Comparison of ENCODE assay signal across 28 cellular contexts in the genomic region with DNA sequence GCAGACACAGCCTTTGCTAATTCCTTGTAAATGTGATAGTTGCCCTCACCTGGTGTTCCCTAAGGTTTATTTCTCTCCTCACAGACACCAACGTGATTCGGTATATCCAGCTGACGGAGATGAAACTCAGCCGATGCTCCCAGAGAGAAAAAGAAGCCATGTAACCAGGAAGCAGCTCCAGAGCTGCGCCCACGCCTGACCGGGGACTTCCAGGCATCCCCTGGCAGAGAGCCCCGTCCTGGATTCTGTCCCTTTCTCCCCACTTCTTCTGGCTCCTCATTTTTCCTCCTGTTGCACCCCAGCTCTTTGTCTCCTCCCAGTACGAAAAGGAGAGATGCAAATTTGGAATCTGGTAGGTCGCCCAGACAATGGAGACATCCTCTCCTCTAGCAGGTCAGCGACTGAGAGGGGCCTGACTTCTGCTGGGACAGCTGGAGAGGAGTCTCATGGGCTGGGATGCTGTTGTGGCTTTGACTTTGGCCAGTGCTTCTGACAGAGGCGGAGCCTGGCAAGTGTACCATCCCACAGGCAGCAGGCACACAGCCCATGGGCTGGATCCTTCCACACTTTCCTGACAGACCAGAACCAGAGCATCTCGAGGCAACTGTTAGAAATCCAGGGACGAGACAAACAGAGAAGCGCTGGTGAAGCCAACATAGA. TPM values are rescaled to one million over a fixed set of nuclear protein-coding genes. Genes with fewer than 3 reads are reported as not detected.
DNase-seq lines count a peak whose midpoint lies in the region; ATAC-seq and TF ChIP-seq lines count a peak whose summit lies in the region.
"Had no signal": no experiment of that assay in that cellular context is flagged by ENCODE, and none has a peak within 500 bp of the region (broad histone marks: within the 10 kb centered on the region; RNA-seq: fewer than 3 reads in every experiment).

No MANE protein-coding gene starts in this region.

- H3K4me1 ChIP-seq in naive thymus-derived CD4-positive, alpha-beta T cell (ENCODE audit: control insufficient read depth in 2 of 2, insufficient read depth in 2 of 2, low read length in 2 of 2) = peaks cover 0 to 15% of the 10 kb centered on the region in 2 donors
- H3K4me1 ChIP-seq: BE2C, tibial artery had no signal

- CTCF ChIA-PET in activated B cell treated with CpG ODN at 0.5 μM for 24 hours (lab: Charles Lee) = no interaction called here
- CTCF ChIA-PET in naive thymus-derived CD4-positive, alpha-beta T cell (lab: Charles Lee) = no interaction called here

- no peak overlapping the region for H3K4me3 ChIP-seq in naive thymus-derived CD4-positive, alpha-beta T cell (ENCODE audit: low read length)
- H3K4me3 ChIP-seq: coronary artery, esophagus squamous epithelium, smooth muscle cell, tibial artery had no signal

- peaks cover 47% of the 10 kb centered on the region for H3K36me3 Mint-ChIP-seq in activated T-cell treated with anti-CD3 and anti-CD28 coated beads, Interleukin-2, amount 50 U/mL, for 24 hours (ENCODE audit: low read depth)
- H3K36me3 Mint-ChIP-seq in activated T-cell treated with anti-CD3 and anti-CD28 coated beads, Interleukin-2, amount 50 U/mL, for 72 hours (ENCODE audit: insufficient read depth in 2 of 2) = peaks cover 4 to 13% of the 10 kb centered on the region in 2 donors
- peaks cover 61% of the 10 kb centered on the region for H3K36me3 Mint-ChIP-seq in activated B cell treated with CpG ODN at 0.5 μM for 24 hours (ENCODE audit: low read depth)
- H3K36me3 Mint-ChIP-seq in stimulated activated memory B cell treated with anti-CD40 and anti-IgM and Interleukin-4, amounts not matched to agents 10 μg/mL and 1 μg/mL and 100 μg/mL, for 72 hours = peaks cover 39% of the 10 kb centered on the region
- peaks cover 15 to 58% (median 31%) of the 10 kb centered on the region in 5 donors for H3K36me3 Mint-ChIP-seq in naive thymus-derived CD4-positive, alpha-beta T cell

- peaks cover 0 to 69% (median 8%) of the 10 kb centered on the region in 3 experiments for H3K36me3 ChIP-seq in naive thymus-derived CD4-positive, alpha-beta T cell (ENCODE audit: control insufficient read depth in 2 of 3, insufficient read depth in 3 of 3, low read length in 3 of 3)
- H3K36me3 ChIP-seq: BE2C, tibial artery had no signal

- POLR2A ChIA-PET in activated B cell treated with CpG ODN at 0.5 μM for 24 hours (lab: Charles Lee) = no interaction called here
- POLR2A ChIA-PET in naive thymus-derived CD4-positive, alpha-beta T cell (lab: Charles Lee) = interaction anchor here (1.7 kb wide), 1 partner anchor 9 kb away, joined by 6 read pairs; no protein-coding TSS in a partner anchor

- no peaks in the 10 kb centered on the region for H3K9me3 Mint-ChIP-seq in activated T-cell treated with anti-CD3 and anti-CD28 coated beads, Interleukin-2, amount 50 U/mL, for 24 hours
- H3K9me3 Mint-ChIP-seq in activated T-cell treated with anti-CD3 and anti-CD28 coated beads, Interleukin-2, amount 50 U/mL, for 72 hours = no peaks in the 10 kb centered on the region
- no peaks in the 10 kb centered on the region for H3K9me3 Mint-ChIP-seq in activated B cell treated with CpG ODN at 0.5 μM for 24 hours
- no peaks in the 10 kb centered on the region for H3K9me3 Mint-ChIP-seq in stimulated activated memory B cell treated with anti-CD40 and anti-IgM and Interleukin-4, amounts not matched to agents 10 μg/mL and 1 μg/mL and 100 μg/mL, for 72 hours
- no peaks in the 10 kb centered on the region for H3K9me3 Mint-ChIP-seq in naive thymus-derived CD4-positive, alpha-beta T cell
- H3K9me3 Mint-ChIP-seq: activated naive CD8-positive, alpha-beta T cell treated with anti-CD3 and anti-CD28 coated beads, Interleukin-2, amount 50 U/mL, for 24 hours; memory B cell; nephron progenitor cell had no signal

- peak overlapping the region; percentile 47 for H3K27ac Mint-ChIP-seq in activated T-cell treated with anti-CD3 and anti-CD28 coated beads, Interleukin-2, amount 50 U/mL, for 24 hours
- no peak overlapping the region for H3K27ac Mint-ChIP-seq in activated T-cell treated with anti-CD3 and anti-CD28 coated beads, Interleukin-2, amount 50 U/mL, for 72 hours
- peak overlapping the region; percentile 62 for H3K27ac Mint-ChIP-seq in activated B cell treated with CpG ODN at 0.5 μM for 24 hours
- peak overlapping the region; percentile 92 for H3K27ac Mint-ChIP-seq in stimulated activated memory B cell treated with anti-CD40 and anti-IgM and Interleukin-4, amounts not matched to agents 10 μg/mL and 1 μg/mL and 100 μg/mL, for 72 hours
- H3K27ac Mint-ChIP-seq in naive thymus-derived CD4-positive, alpha-beta T cell = peak overlapping the region in 1 of 9 donors; percentile 52
- H3K27ac Mint-ChIP-seq: activated naive CD8-positive, alpha-beta T cell treated with anti-CD3 and anti-CD28 coated beads, Interleukin-2, amount 50 U/mL, for 24 hours; memory B cell; nephron progenitor cell had no signal

- H3K4me1 Mint-ChIP-seq in activated T-cell treated with anti-CD3 and anti-CD28 coated beads, Interleukin-2, amount 50 U/mL, for 24 hours (ENCODE audit: low read depth) = peaks cover 7% of the 10 kb centered on the region
- H3K4me1 Mint-ChIP-seq in activated T-cell treated with anti-CD3 and anti-CD28 coated beads, Interleukin-2, amount 50 U/mL, for 72 hours (ENCODE audit: low read depth) = peaks cover 6% of the 10 kb centered on the region
- H3K4me1 Mint-ChIP-seq in activated B cell treated with CpG ODN at 0.5 μM for 24 hours = peaks cover 44% of the 10 kb centered on the region
- peaks cover 48% of the 10 kb centered on the region for H3K4me1 Mint-ChIP-seq in stimulated activated memory B cell treated with anti-CD40 and anti-IgM and Interleukin-4, amounts not matched to agents 10 μg/mL and 1 μg/mL and 100 μg/mL, for 72 hours
- peaks cover 7 to 36% (median 28%) of the 10 kb centered on the region in 7 donors for H3K4me1 Mint-ChIP-seq in naive thymus-derived CD4-positive, alpha-beta T cell

- H3K27ac ChIP-seq in naive thymus-derived CD4-positive, alpha-beta T cell (ENCODE audit: low read depth, low read length) = no peak overlapping the region
- H3K27ac ChIP-seq: 22Rv1, coronary artery, esophagus squamous epithelium, tibial artery had no signal

- intact Hi-C loops in activated B cell treated with CpG ODN at 0.5 μM for 24 hours (cut with micrococcal nuclease) = no loop called here
- intact Hi-C loops in naive thymus-derived CD4-positive, alpha-beta T cell (cut with micrococcal nuclease) = no loop called here

- ATAC-seq in activated T-cell treated with anti-CD3 and anti-CD28 coated beads, Interleukin-2, amount 50 U/mL, for 72 hours (replicated peaks in 1 of 2) = no peak
- no peak for ATAC-seq in activated B cell treated with CpG ODN at 0.5 μM for 24 hours (ENCODE audit: low read depth)
- no peak for ATAC-seq in stimulated activated memory B cell treated with anti-CD40 and anti-IgM and Interleukin-4, amounts not matched to agents 10 μg/mL and 1 μg/mL and 100 μg/mL, for 72 hours
- ATAC-seq in naive thymus-derived CD4-positive, alpha-beta T cell = no peak
- ATAC-seq: activated naive CD8-positive, alpha-beta T cell treated with anti-CD3 and anti-CD28 coated beads, Interleukin-2, amount 50 U/mL, for 24 hours; stimulated activated naive CD8-positive, alpha-beta T cell treated with anti-CD3 and anti-CD28 coated beads, Interleukin-15, Interleukin-2, amounts not matched to agents 100 U/mL and 50 U/mL, for 24 hours had no signal

- no peaks in the 10 kb centered on the region for H3K27me3 ChIP-seq in naive thymus-derived CD4-positive, alpha-beta T cell (ENCODE audit: control insufficient read depth in 2 of 2, insufficient read depth in 2 of 2, low read length in 2 of 2)
- H3K27me3 ChIP-seq: esophagus squamous epithelium, tibial artery had no signal

- TF ChIP-seq CTCF in activated B cell treated with CpG ODN at 0.5 μM for 24 hours (IDR thresholded peaks at IDR 0.05) = no peak

- no peak for DNase-seq in activated T-cell treated with anti-CD3 and anti-CD28 coated beads, Interleukin-2, amount 50 U/mL, for 24 hours
- DNase-seq in activated T-cell treated with anti-CD3 and anti-CD28 coated beads, Interleukin-2, amount 50 U/mL, for 72 hours = no peak
- DNase-seq in activated B cell treated with CpG ODN at 0.5 μM for 24 hours (no peak), medulla oblongata (ENCODE audit: extremely low spot score) (peak; percentile 54), DMS79 (lab: John Stamatoyannopoulos, UW) (no peak), H4 (ENCODE audit: low spot score) (no peak)
- DNase-seq in naive thymus-derived CD4-positive, alpha-beta T cell = no peak
- DNase-seq: activated CD4-positive, alpha-beta T cell treated with anti-CD3 and anti-CD28 coated beads, Interleukin-2, amount 50 U/mL, for 48 hours; activated CD8-positive, alpha-beta memory T cell treated with anti-CD3 and anti-CD28 coated beads, Interleukin-2, amount 50 U/mL, for 48 hours; activated effector memory CD4-positive, alpha-beta T cell treated with Interleukin-2 at 50 U/mL for 16 hours; activated naive CD8-positive, alpha-beta T cell treated with anti-CD3 and anti-CD28 coated beads, Interleukin-2, amount 50 U/mL, for 24 hours; BE2C; Caco-2; DND-41; esophagus squamous epithelium; IMR-90; kidney; MM.1S; NCI-H69; nephron progenitor cell; stimulated activated naive CD8-positive, alpha-beta T cell treated with anti-CD3 and anti-CD28 coated beads, Interleukin-15, Interleukin-2, amounts not matched to agents 100 U/mL and 50 U/mL, for 24 hours; T-helper 9 cell; tibial artery had no signal

- H3K27me3 Mint-ChIP-seq in activated T-cell treated with anti-CD3 and anti-CD28 coated beads, Interleukin-2, amount 50 U/mL, for 24 hours = no peaks in the 10 kb centered on the region
- no peaks in the 10 kb centered on the region for H3K27me3 Mint-ChIP-seq in activated T-cell treated with anti-CD3 and anti-CD28 coated beads, Interleukin-2, amount 50 U/mL, for 72 hours (ENCODE audit: low read depth)
- no peaks in the 10 kb centered on the region for H3K27me3 Mint-ChIP-seq in activated B cell treated with CpG ODN at 0.5 μM for 24 hours
- no peaks in the 10 kb centered on the region for H3K27me3 Mint-ChIP-seq in stimulated activated memory B cell treated with anti-CD40 and anti-IgM and Interleukin-4, amounts not matched to agents 10 μg/mL and 1 μg/mL and 100 μg/mL, for 72 hours
- H3K27me3 Mint-ChIP-seq in naive thymus-derived CD4-positive, alpha-beta T cell = no peaks in the 10 kb centered on the region
- H3K27me3 Mint-ChIP-seq: activated naive CD8-positive, alpha-beta T cell treated with anti-CD3 and anti-CD28 coated beads, Interleukin-2, amount 50 U/mL, for 24 hours; memory B cell had no signal

- H3K9me3 ChIP-seq in naive thymus-derived CD4-positive, alpha-beta T cell (ENCODE audit: control insufficient read depth in 2 of 3, low read length in 3 of 3) = no peaks in the 10 kb centered on the region
- H3K9me3 ChIP-seq: BE2C, Caco-2, esophagus squamous epithelium, tibial artery had no signal

- H3K4me3 Mint-ChIP-seq in activated T-cell treated with anti-CD3 and anti-CD28 coated beads, Interleukin-2, amount 50 U/mL, for 24 hours = no peak overlapping the region
- no peak overlapping the region for H3K4me3 Mint-ChIP-seq in activated T-cell treated with anti-CD3 and anti-CD28 coated beads, Interleukin-2, amount 50 U/mL, for 72 hours
- no peak overlapping the region for H3K4me3 Mint-ChIP-seq in activated B cell treated with CpG ODN at 0.5 μM for 24 hours
- no peak overlapping the region for H3K4me3 Mint-ChIP-seq in stimulated activated memory B cell treated with anti-CD40 and anti-IgM and Interleukin-4, amounts not matched to agents 10 μg/mL and 1 μg/mL and 100 μg/mL, for 72 hours
- no peak overlapping the region for H3K4me3 Mint-ChIP-seq in naive thymus-derived CD4-positive, alpha-beta T cell
- H3K4me3 Mint-ChIP-seq: activated naive CD8-positive, alpha-beta T cell treated with anti-CD3 and anti-CD28 coated beads, Interleukin-2, amount 50 U/mL, for 24 hours; memory B cell; nephron progenitor cell had no signal

RNA-seq across cellular contexts. Expression of a gene that starts 29.4 kb away (rescaled TPM):
- 10 to 100 TPM; 10.5 to 10.9 TPM for total RNA-seq in activated T-cell treated with anti-CD3 and anti-CD28 coated beads, Interleukin-2, amount 50 U/mL, for 72 hours
- total RNA-seq in activated B cell treated with CpG ODN at 0.5 μM for 24 hours = 11.1 and 12.4 TPM in 2 replicates
- 0.68 and 0.88 TPM in 2 replicates for total RNA-seq in H4 (2014; rRNA removed; shearing (Covaris generic))
- total RNA-seq in naive thymus-derived CD4-positive, alpha-beta T cell = 10 to 100 TPM; 10.1 to 35.5 (median 14.0) TPM
- polyA plus RNA-seq in naive thymus-derived CD4-positive, alpha-beta T cell = 10 to 100 TPM; 11.6 to 17.9 TPM
- total RNA-seq: IMR-90 had no signal
